25 cellular contexts compared by ENCODE assay signal in genomic region chr5:7529880-7530279, GRCh38.
"Had no signal": no experiment of that assay in that cellular context is flagged by ENCODE, and none has a peak within 500 bp of the region (broad histone marks: within the 10 kb centered on the region; RNA-seq: fewer than 3 reads in every experiment).

No MANE protein-coding gene starts in this region.

- ATAC-seq: activated CD8-positive, alpha-beta T cell treated with anti-CD3 and anti-CD28 coated beads for 36 hours; activated T-cell treated with anti-CD3 and anti-CD28 coated beads, Interleukin-2, amount 50 U/mL, for 72 hours; activated T-helper 17 cell treated with anti-CD3 and anti-CD28 coated beads, Interleukin-2, amount 50 U/mL, for 72 hours; T-cell; T-helper 17 cell had no signal

- DNase-seq: activated CD4-positive, alpha-beta T cell treated with anti-CD3 and anti-CD28 coated beads, Interleukin-2, amount 10 ng/mL, durations not matched to agents 24 days and 14 days; activated CD4-positive, alpha-beta T cell treated with anti-CD3 and anti-CD28 coated beads, Interleukin-2, amount 50 U/mL, for 4 hours; activated CD8-positive, alpha-beta T cell treated with anti-CD3 and anti-CD28 coated beads for 36 hours; activated effector memory CD4-positive, alpha-beta T cell treated with anti-CD3 and anti-CD28 coated beads, Interleukin-2, amount 50 U/mL, for 16 hours; activated naive CD4-positive, alpha-beta T cell; activated naive CD4-positive, alpha-beta T cell treated with anti-CD3 and anti-CD28 coated beads, Interleukin-2, amount 50 U/mL, for 16 hours; activated naive CD8-positive, alpha-beta T cell treated with anti-CD3 and anti-CD28 coated beads for 36 hours; activated T-cell treated with anti-CD3 and anti-CD28 coated beads, Interleukin-2, amount 50 U/mL, for 1 hour; activated T-cell treated with anti-CD3 and anti-CD28 coated beads, Interleukin-2, amount 50 U/mL, for 72 hours; amniotic stem cell; aorta; brain microvascular endothelial cell; central memory CD4-positive, alpha-beta T cell; NCI-H1417 treated with DMSO at 0.1 percent for 48 hours; NCI-H187 treated with DMSO at 0.1 percent for 48 hours; NCI-H2171 treated with DMSO at 0.1 percent for 48 hours; NCI-H524 treated with DMSO at 0.1 percent for 48 hours; OCI-M1; Right ventricle myocardium superior; T-cell; T-helper 17 cell; WERI-Rb-1 had no signal

- H3K4me3 ChIP-seq: SK-N-MC had no signal

- FAIRE-seq: colon had no signal

- H3K27me3 ChIP-seq: brain microvascular endothelial cell had no signal

- H3K36me3 ChIP-seq: brain microvascular endothelial cell had no signal

- H3K27ac ChIP-seq: brain microvascular endothelial cell, SK-N-MC, WERI-Rb-1 had no signal
